In the genomic region with DNA sequence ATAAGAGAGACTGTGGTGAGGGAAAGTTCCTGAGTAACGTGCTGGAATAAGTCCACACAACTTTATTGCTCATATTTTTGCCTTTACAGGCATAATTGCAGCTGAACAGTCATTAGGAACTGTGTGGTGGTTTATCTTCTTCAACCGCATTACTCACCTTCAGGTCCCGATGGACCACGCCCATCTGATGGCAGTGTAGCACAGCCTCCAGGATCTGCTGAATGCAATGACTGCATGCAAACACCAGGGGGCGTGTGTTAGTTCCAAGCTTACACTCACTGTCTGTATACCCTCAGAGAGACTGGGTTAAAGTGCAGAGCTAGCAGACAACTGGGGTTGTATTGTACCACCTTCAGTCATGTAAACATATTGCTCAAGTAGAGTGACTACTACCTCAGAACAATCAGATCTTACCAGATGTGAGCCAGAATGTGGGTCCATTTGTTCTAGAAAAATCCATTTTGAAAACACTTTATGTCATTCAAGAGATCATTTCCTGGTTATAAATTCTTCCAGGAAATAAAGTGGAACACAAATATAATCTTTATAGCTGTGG, we compare ENCODE assay signal across 8 cellular contexts.
DNase-seq lines count a peak whose midpoint lies in the region; ATAC-seq lines count a peak whose summit lies in the region.

No MANE protein-coding gene starts in this region.

- peak; percentile 92 for DNase-seq in DMS53 treated with DMSO at 0.1 percent for 48 hours (lab: John Stamatoyannopoulos, UW; ENCODE audit: unreplicated experiment)
- DNase-seq in Jurkat, Clone E6-1 (ENCODE audit: low read depth, low spot score) = peak; percentile 92
- DNase-seq in OCI-M1 (lab: John Stamatoyannopoulos, UW) = peak; percentile 90
- peak; percentile 88 for DNase-seq in activated CD8-positive, alpha-beta memory T cell treated with anti-CD3 and anti-CD28 coated beads, Interleukin-2, amount 50 U/mL, for 48 hours
- DNase-seq in epithelial cell of prostate (ENCODE audit: low read depth, low spot score) = peak; percentile 94
- DNase-seq in myocyte (ENCODE audit: low read depth) = peak; percentile 93
- peak; percentile 74 for DNase-seq in stimulated activated CD8-positive, alpha-beta memory T cell treated with anti-CD3 and anti-CD28 coated beads, Interleukin-7, amount 100 ng/mL, for 24 hours (ENCODE audit: low read depth)

- peak; percentile 97 for ATAC-seq in GM21717 (IDR thresholded peaks at IDR 0.05; ENCODE audit: unreplicated experiment)

- H3K27ac ChIP-seq in epithelial cell of prostate = peak overlapping the region; percentile 37

- no peak overlapping the region for H3K4me3 ChIP-seq in Jurkat, Clone E6-1 (ENCODE audit: low read length)
